In the genomic region with DNA sequence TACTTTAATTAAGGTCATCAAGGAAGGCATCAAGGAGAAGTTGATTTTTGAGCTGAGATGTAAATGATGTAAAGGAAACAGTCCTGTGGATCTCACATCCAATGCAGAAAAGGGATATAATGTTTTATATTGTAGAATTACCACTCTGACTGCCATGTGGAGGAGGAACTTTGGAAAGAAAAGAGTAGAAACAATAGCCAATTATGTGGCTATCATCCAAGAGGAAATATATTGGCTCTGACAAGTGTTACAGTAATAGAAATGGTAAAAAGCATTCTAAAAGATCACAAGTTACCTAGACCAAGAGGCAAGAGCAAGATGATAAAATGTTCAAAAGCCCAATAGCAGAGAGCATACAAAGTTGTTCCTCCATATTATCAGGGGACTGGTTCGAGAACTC, we compare ENCODE assay signal across 20 cellular contexts.
"Had no signal": no experiment of that assay in that cellular context is flagged by ENCODE, and none has a peak within 500 bp of the region (broad histone marks: within the 10 kb centered on the region; RNA-seq: fewer than 3 reads in every experiment).

No MANE protein-coding gene starts in this region.

- FAIRE-seq: HTR-8/SVneo, K562 had no signal

- DNase-seq: Kasumi-1, MM.1S, NCI-H1092 treated with DMSO at 0.1 percent for 48 hours, NCI-H1417, NCI-H1436 treated with DMSO at 0.1 percent for 48 hours, NCI-H1694, NCI-H187 treated with DMSO at 0.1 percent for 48 hours, NCI-H2081, NCI-H2107, NCI-H2227 treated with DMSO at 0.1 percent for 48 hours, NCI-H446, NCI-H510A, NCI-H524 treated with DMSO at 0.1 percent for 48 hours, NCI-H69, NCI-H774, Right ventricle myocardium superior, RPMI8226, SIG-M5 had no signal

- ATAC-seq: K562 had no signal
